In the genomic region with DNA sequence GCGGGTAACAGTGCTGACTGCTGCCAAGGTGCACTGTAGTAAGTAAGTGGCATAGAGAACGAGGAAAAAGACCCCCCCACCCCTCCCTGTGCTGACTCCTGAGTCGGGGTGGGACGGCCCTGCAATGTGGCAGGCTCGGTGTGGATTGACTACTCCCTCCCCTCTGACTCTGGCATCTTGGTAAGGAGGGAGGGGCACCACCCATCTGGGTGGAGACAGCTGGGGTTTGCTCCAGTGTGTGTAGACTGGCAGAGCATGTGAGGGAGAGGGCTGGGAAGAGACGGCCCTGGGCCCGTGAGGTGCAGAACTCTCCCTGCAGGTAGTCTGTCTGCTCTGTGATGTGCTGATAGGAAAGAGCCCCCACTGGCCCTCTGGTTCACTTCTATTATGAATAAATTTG, we compare ENCODE assay signal across 22 cellular contexts. TPM values are rescaled to one million over a fixed set of nuclear protein-coding genes. Genes with fewer than 3 reads are reported as not detected.
DNase-seq lines count a peak whose midpoint lies in the region; ATAC-seq, FAIRE-seq and TF ChIP-seq lines count a peak whose summit lies in the region.
"Had no signal": no experiment of that assay in that cellular context is flagged by ENCODE, and none has a peak within 500 bp of the region (broad histone marks: within the 10 kb centered on the region; RNA-seq: fewer than 3 reads in every experiment).

No MANE protein-coding gene starts in this region.

- DNase-seq in NCI-H2171 treated with DMSO at 0.1 percent for 48 hours (lab: John Stamatoyannopoulos, UW): peak; percentile 50
- no peak for DNase-seq in NCI-H2171 (lab: John Stamatoyannopoulos, UW)
- peak; percentile 74 for DNase-seq in NCI-H69 (lab: John Stamatoyannopoulos, UW)
- peak; percentile 43 for DNase-seq in kidney
- no peak for DNase-seq in activated CD8-positive, alpha-beta memory T cell treated with anti-CD3 and anti-CD28 coated beads, Interleukin-2, amount 10 ng/mL, durations not matched to agents 7 days and 5 days
- DNase-seq in urothelium cell line (ENCODE audit: low spot score): no peak
- DNase-seq: brain microvascular endothelial cell; EL; foreskin melanocyte; MM.1S; NCI-H1930; stimulated activated CD4-positive, alpha-beta T cell treated with anti-CD3 and anti-CD28 coated beads, Interleukin-15, amount 100 ng/mL, for 24 hours; WERI-Rb-1 had no signal

- H3K4me1 Mint-ChIP-seq in activated CD8-positive, alpha-beta memory T cell treated with anti-CD3 and anti-CD28 coated beads, Interleukin-2, amount 10 ng/mL, durations not matched to agents 7 days and 5 days: peaks cover 10% of the 10 kb centered on the region
- H3K4me1 Mint-ChIP-seq: CD14-positive monocyte; stimulated activated memory B cell treated with anti-CD40 and anti-IgM and Interleukin-4, amounts not matched to agents 10 μg/mL and 1 μg/mL and 100 μg/mL, for 72 hours had no signal

- H3K36me3 Mint-ChIP-seq in activated CD8-positive, alpha-beta memory T cell treated with anti-CD3 and anti-CD28 coated beads, Interleukin-2, amount 10 ng/mL, durations not matched to agents 7 days and 5 days: peaks cover 9% of the 10 kb centered on the region

- H3K4me1 ChIP-seq in BLaER1: peaks cover 39% of the 10 kb centered on the region
- no peaks in the 10 kb centered on the region for H3K4me1 ChIP-seq in kidney (ENCODE audit: control insufficient read depth in 1 of 2, insufficient read depth in 1 of 2, low read depth in 1 of 2, low read length in 2 of 2)
- H3K4me1 ChIP-seq: neural progenitor cell, tibial nerve had no signal

- H3K9me3 ChIP-seq in BLaER1 (peaks cover 9% of the 10 kb centered on the region; the same call in 1 of the 2 replicates), kidney (ENCODE audit: control insufficient read depth in 1 of 2, low read length in 2 of 2) (no peaks in the 10 kb centered on the region)
- H3K9me3 ChIP-seq: tibial nerve had no signal

- FAIRE-seq in kidney (lab: Jason Lieb, UNC) (no peak), urothelium cell line (lab: Jason Lieb, UNC) (no peak)

- peak overlapping the region; percentile 82 for H3K4me2 ChIP-seq in BLaER1
- H3K4me2 ChIP-seq: GM23338, neural progenitor cell had no signal

- H3K4me3 ChIP-seq in BLaER1: no peak overlapping the region
- no peak overlapping the region for H3K4me3 ChIP-seq in kidney (ENCODE audit: low read length in 2 of 2)
- H3K4me3 ChIP-seq: GM23338, neural progenitor cell, tibial nerve had no signal

- H3K9ac ChIP-seq in BLaER1: no peak overlapping the region
- H3K9ac ChIP-seq in kidney (ENCODE audit: low read length in 2 of 2): no peak overlapping the region
- H3K9ac ChIP-seq: neural progenitor cell had no signal

- H3K36me3 ChIP-seq in BLaER1 (peaks cover 54% of the 10 kb centered on the region), kidney (ENCODE audit: control insufficient read depth in 1 of 2, insufficient read depth in 2 of 2, low read length in 2 of 2) (peaks cover 23 to 26% of the 10 kb centered on the region in 2 donors)
- H3K36me3 ChIP-seq: neural progenitor cell had no signal

- H3K9me3 Mint-ChIP-seq in activated CD8-positive, alpha-beta memory T cell treated with anti-CD3 and anti-CD28 coated beads, Interleukin-2, amount 10 ng/mL, durations not matched to agents 7 days and 5 days (ENCODE audit: low read depth): no peaks in the 10 kb centered on the region
- H3K9me3 Mint-ChIP-seq: dendritic cell treated with granulocyte-macrophage colony-stimulating factor and Interleukin-4, amounts not matched to agents 40 ng/mL and 50 ng/mL, for 4 days; neural progenitor cell had no signal

- H4K20me1 ChIP-seq in BLaER1: no peaks in the 10 kb centered on the region

- H3K27ac ChIP-seq in BLaER1 (no peak overlapping the region), kidney (ENCODE audit: low read depth in 2 of 2, low read length in 2 of 2) (no peak overlapping the region)
- H3K27ac ChIP-seq: brain microvascular endothelial cell, epithelial cell of prostate, neural progenitor cell, tibial nerve, WERI-Rb-1 had no signal

- no peaks in the 10 kb centered on the region for H3K27me3 Mint-ChIP-seq in activated CD8-positive, alpha-beta memory T cell treated with anti-CD3 and anti-CD28 coated beads, Interleukin-2, amount 10 ng/mL, durations not matched to agents 7 days and 5 days
- H3K27me3 Mint-ChIP-seq: dendritic cell treated with granulocyte-macrophage colony-stimulating factor and Interleukin-4, amounts not matched to agents 40 ng/mL and 50 ng/mL, for 4 days; stimulated activated memory B cell treated with anti-CD40 and anti-IgM and Interleukin-4, amounts not matched to agents 10 μg/mL and 1 μg/mL and 100 μg/mL, for 72 hours had no signal

- H3K4me3 Mint-ChIP-seq in activated CD8-positive, alpha-beta memory T cell treated with anti-CD3 and anti-CD28 coated beads, Interleukin-2, amount 10 ng/mL, durations not matched to agents 7 days and 5 days: no peak overlapping the region
- H3K4me3 Mint-ChIP-seq: CD14-positive monocyte; dendritic cell treated with granulocyte-macrophage colony-stimulating factor and Interleukin-4, amounts not matched to agents 40 ng/mL and 50 ng/mL, for 4 days; GM23338; neural progenitor cell; stimulated activated memory B cell treated with anti-CD40 and anti-IgM and Interleukin-4, amounts not matched to agents 10 μg/mL and 1 μg/mL and 100 μg/mL, for 72 hours had no signal

- CTCF ChIA-PET in activated CD8-positive, alpha-beta memory T cell treated with anti-CD3 and anti-CD28 coated beads, Interleukin-2, amount 10 ng/mL, durations not matched to agents 7 days and 5 days (lab: Charles Lee): no interaction called here

- TF ChIP-seq CTCF in kidney (IDR thresholded peaks at IDR 0.05; ENCODE audit: borderline replicate concordance, extremely low read depth, insufficient read depth): no peak

- intact Hi-C loops in kidney (cut with DNase I): no loop called here

- no peak for ATAC-seq in activated CD8-positive, alpha-beta memory T cell treated with anti-CD3 and anti-CD28 coated beads, Interleukin-2, amount 10 ng/mL, durations not matched to agents 7 days and 5 days
- ATAC-seq in HG02623 (IDR thresholded peaks at IDR 0.05; ENCODE audit: unreplicated experiment): no peak
- ATAC-seq: GM23338; stimulated activated memory B cell treated with anti-CD40 and anti-IgM and Interleukin-4, amounts not matched to agents 10 μg/mL and 1 μg/mL and 100 μg/mL, for 72 hours had no signal

- no peak overlapping the region for H3K27ac Mint-ChIP-seq in activated CD8-positive, alpha-beta memory T cell treated with anti-CD3 and anti-CD28 coated beads, Interleukin-2, amount 10 ng/mL, durations not matched to agents 7 days and 5 days
- H3K27ac Mint-ChIP-seq: CD14-positive monocyte; dendritic cell treated with granulocyte-macrophage colony-stimulating factor and Interleukin-4, amounts not matched to agents 40 ng/mL and 50 ng/mL, for 4 days; GM23338; neural progenitor cell; stimulated activated memory B cell treated with anti-CD40 and anti-IgM and Interleukin-4, amounts not matched to agents 10 μg/mL and 1 μg/mL and 100 μg/mL, for 72 hours had no signal

- no peaks in the 10 kb centered on the region for H3K27me3 ChIP-seq in BLaER1
- H3K27me3 ChIP-seq: brain microvascular endothelial cell, neural progenitor cell, tibial nerve had no signal

RNA-seq across cellular contexts. Expression of a gene that starts 31.0 kb away (rescaled TPM):
- 9.5 TPM for total RNA-seq in kidney
- polyA plus RNA-seq in kidney (ENCODE audit: insufficient read depth, low read depth, low replicate concordance): 4.7 TPM
- total RNA-seq in activated CD8-positive, alpha-beta memory T cell treated with anti-CD3 and anti-CD28 coated beads, Interleukin-2, amount 10 ng/mL, durations not matched to agents 7 days and 5 days: 1 to 10 TPM; 3.4 to 9.8 TPM

Comparison
In these comparisons a context has a peak if more than half of its experiments do, and no peak if none do; other contexts are left out.
1. DNase-seq: peak in NCI-H2171 treated with DMSO at 0.1 percent for 48 hours (single experiment), NCI-H69 (single experiment) and kidney (single experiment); none in NCI-H2171 (single experiment), activated CD8-positive, alpha-beta memory T cell treated with anti-CD3 and anti-CD28 coated beads, Interleukin-2, amount 10 ng/mL, durations not matched to agents 7 days and 5 days (single experiment) and urothelium cell line (single experiment).